In genomic region chr11:76629853-76630599, GRCh38 we compare ENCODE assay signal across 9 cellular contexts. TPM values are rescaled to one million over a fixed set of nuclear protein-coding genes. Genes with fewer than 3 reads are reported as not detected.
DNase-seq lines count a peak whose midpoint lies in the region; ATAC-seq, FAIRE-seq and TF ChIP-seq lines count a peak whose summit lies in the region.
"Had no signal": no experiment of that assay in that cellular context is flagged by ENCODE, and none has a peak within 500 bp of the region (broad histone marks: within the 10 kb centered on the region; RNA-seq: fewer than 3 reads in every experiment).

No MANE protein-coding gene starts in this region.

- peak overlapping the region in 2 of 4 donors; percentile 36 to 60 for H3K27ac ChIP-seq in pancreas

- DNase-seq in ELF-1 (ENCODE audit: low read depth, low spot score) = peak; percentile 71
- peak; percentile 11 for DNase-seq in SK-MEL-5 (ENCODE audit: low read depth, low spot score)
- peak; percentile 74 for DNase-seq in fibroblast of pulmonary artery (ENCODE audit: low read depth)
- peak in 2 of 6 donors; percentile 53 to 60 for DNase-seq in pancreas
- no peak for DNase-seq in NK-92 treated with Interleukin-12 subunit alpha and Interleukin-12 subunit beta, amount 100 ng/mL, for 24 hours (lab: John Stamatoyannopoulos, UW)
- DNase-seq in Ammon's horn (ENCODE audit: low spot score) = no peak
- DNase-seq in midbrain (lab: John Stamatoyannopoulos, UW) = no peak

- no peaks in the 10 kb centered on the region for H3K36me3 ChIP-seq in pancreas

- intact Hi-C loops in pancreas (cut with DNase I) = no loop called here

- ATAC-seq in pancreas (peak in 3 of 4 donors; percentile 53 to 84 (median 82)), HG02642 (IDR thresholded peaks at IDR 0.05; ENCODE audit: poor library complexity, unreplicated experiment) (no peak)

- no peaks in the 10 kb centered on the region for H3K9me3 ChIP-seq in pancreas

- WGBS in pancreas, 2 donors = 53 to 59% methylated on average over 11 of the region's 11 CpGs

- no peaks in the 10 kb centered on the region for H3K4me1 ChIP-seq in pancreas

- FAIRE-seq in pancreas (lab: Jason Lieb, UNC) = no peak

- TF ChIP-seq CTCF in fibroblast of pulmonary artery (IDR thresholded peaks at IDR 0.05; ENCODE audit: low read length, missing control alignments) (no peak), pancreas (IDR thresholded peaks at IDR 0.05) (no peak)

- no peaks in the 10 kb centered on the region for H3K27me3 ChIP-seq in pancreas

- in situ Hi-C loops in SK-MEL-5 (cut with HindIII; ENCODE audit: low pct_unique_long_range_greater_than_20kb, low sequenced_read_pairs) = no loop called here

- no peak overlapping the region for H3K4me3 ChIP-seq in fibroblast of pulmonary artery (replicated peaks; ENCODE audit: low read depth, low read length)
- no peak overlapping the region for H3K4me3 ChIP-seq in pancreas

RNA-seq across cellular contexts. Expression of gene LRRC32, which starts 40.5 kb away (rescaled TPM):
- 0.16 and 0.50 TPM in 2 replicates for total RNA-seq in SK-MEL-5 (2014; rRNA removed; shearing (Covaris generic))
- polyA plus RNA-seq in SK-MEL-5 (2015; cell fraction: cytosol; rRNA removed) = 0.38 and 0.55 TPM in 2 replicates
- 0.11 TPM in 1 of 2 replicates, not detected in the other for polyA plus RNA-seq in SK-MEL-5 (2015; cell fraction: nucleus; rRNA removed)
- total RNA-seq in pancreas = 10 to 100 TPM in 2 of 6 donors, 1 to 10 TPM in 4; 5.7 to 26.0 (median 8.9) TPM
- 10 to 100 TPM; 27.3 to 43.0 TPM for polyA plus RNA-seq in pancreas
- polyA plus RNA-seq: neural cell had no signal

Comparison
In these comparisons a context has a peak if more than half of its experiments do, and no peak if none do; other contexts are left out.
1. DNase-seq: peak in ELF-1 (single experiment), SK-MEL-5 (single experiment) and fibroblast of pulmonary artery (single experiment); none in NK-92 treated with Interleukin-12 subunit alpha and Interleukin-12 subunit beta, amount 100 ng/mL, for 24 hours (single experiment), Ammon's horn (single experiment) and midbrain (single experiment).